ENCODE assay signal across 1 cellular context in genomic region chr2:156466739-156467405, GRCh38.
TF ChIP-seq lines count a peak whose summit lies in the region.

No MANE protein-coding gene starts in this region.

TF ChIP-seq in HepG2, 621 proteins besides CTCF, POLR2A, EP300 and RAD21 (continued from another document):
- TF ChIP-seq, protein P1, sequence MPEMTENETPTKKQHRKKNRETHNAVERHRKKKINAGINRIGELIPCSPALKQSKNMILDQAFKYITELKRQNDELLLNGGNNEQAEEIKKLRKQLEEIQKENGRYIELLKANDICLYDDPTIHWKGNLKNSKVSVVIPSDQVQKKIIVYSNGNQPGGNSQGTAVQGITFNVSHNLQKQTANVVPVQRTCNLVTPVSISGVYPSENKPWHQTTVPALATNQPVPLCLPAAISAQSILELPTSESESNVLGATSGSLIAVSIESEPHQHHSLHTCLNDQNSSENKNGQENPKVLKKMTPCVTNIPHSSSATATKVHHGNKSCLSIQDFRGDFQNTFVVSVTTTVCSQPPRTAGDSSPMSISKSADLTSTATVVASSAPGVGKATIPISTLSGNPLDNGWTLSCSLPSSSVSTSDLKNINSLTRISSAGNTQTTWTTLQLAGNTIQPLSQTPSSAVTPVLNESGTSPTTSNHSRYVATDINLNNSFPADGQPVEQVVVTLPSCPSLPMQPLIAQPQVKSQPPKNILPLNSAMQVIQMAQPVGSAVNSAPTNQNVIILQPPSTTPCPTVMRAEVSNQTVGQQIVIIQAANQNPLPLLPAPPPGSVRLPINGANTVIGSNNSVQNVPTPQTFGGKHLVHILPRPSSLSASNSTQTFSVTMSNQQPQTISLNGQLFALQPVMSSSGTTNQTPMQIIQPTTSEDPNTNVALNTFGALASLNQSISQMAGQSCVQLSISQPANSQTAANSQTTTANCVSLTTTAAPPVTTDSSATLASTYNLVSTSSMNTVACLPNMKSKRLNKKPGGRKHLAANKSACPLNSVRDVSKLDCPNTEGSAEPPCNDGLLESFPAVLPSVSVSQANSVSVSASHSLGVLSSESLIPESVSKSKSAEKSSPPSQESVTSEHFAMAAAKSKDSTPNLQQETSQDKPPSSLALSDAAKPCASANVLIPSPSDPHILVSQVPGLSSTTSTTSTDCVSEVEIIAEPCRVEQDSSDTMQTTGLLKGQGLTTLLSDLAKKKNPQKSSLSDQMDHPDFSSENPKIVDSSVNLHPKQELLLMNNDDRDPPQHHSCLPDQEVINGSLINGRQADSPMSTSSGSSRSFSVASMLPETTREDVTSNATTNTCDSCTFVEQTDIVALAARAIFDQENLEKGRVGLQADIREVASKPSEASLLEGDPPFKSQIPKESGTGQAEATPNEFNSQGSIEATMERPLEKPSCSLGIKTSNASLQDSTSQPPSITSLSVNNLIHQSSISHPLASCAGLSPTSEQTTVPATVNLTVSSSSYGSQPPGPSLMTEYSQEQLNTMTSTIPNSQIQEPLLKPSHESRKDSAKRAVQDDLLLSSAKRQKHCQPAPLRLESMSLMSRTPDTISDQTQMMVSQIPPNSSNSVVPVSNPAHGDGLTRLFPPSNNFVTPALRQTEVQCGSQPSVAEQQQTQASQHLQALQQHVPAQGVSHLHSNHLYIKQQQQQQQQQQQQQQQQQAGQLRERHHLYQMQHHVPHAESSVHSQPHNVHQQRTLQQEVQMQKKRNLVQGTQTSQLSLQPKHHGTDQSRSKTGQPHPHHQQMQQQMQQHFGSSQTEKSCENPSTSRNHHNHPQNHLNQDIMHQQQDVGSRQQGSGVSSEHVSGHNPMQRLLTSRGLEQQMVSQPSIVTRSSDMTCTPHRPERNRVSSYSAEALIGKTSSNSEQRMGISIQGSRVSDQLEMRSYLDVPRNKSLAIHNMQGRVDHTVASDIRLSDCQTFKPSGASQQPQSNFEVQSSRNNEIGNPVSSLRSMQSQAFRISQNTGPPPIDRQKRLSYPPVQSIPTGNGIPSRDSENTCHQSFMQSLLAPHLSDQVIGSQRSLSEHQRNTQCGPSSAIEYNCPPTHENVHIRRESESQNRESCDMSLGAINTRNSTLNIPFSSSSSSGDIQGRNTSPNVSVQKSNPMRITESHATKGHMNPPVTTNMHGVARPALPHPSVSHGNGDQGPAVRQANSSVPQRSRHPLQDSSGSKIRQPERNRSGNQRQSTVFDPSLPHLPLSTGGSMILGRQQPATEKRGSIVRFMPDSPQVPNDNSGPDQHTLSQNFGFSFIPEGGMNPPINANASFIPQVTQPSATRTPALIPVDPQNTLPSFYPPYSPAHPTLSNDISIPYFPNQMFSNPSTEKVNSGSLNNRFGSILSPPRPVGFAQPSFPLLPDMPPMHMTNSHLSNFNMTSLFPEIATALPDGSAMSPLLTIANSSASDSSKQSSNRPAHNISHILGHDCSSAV (CRISPR knock-in tag; IDR thresholded peaks at IDR 0.05; ENCODE audit: borderline replicate concordance) = no peak
- no peak for TF ChIP-seq ZNF7 (CRISPR knock-in tag; IDR thresholded peaks at IDR 0.05)
- TF ChIP-seq ZFP82 (CRISPR knock-in tag; IDR thresholded peaks at IDR 0.05; ENCODE audit: borderline replicate concordance) = no peak
- no peak for TF ChIP-seq RBAK (CRISPR knock-in tag; IDR thresholded peaks at IDR 0.05)
- TF ChIP-seq MAFK (conservative IDR thresholded peaks at IDR 0.05 in 1 of 2, IDR thresholded peaks at IDR 0.05 in 1 of 2; ENCODE audit: low read length in 2 of 2) = no peak
- no peak for TF ChIP-seq ZNF367 (CRISPR knock-in tag; IDR thresholded peaks at IDR 0.05; ENCODE audit: borderline replicate concordance)
- TF ChIP-seq ZNF629 (CRISPR knock-in tag; conservative IDR thresholded peaks at IDR 0.05) = no peak
- no peak for TF ChIP-seq ZHX2 (IDR thresholded peaks at IDR 0.05; ENCODE audit: low read depth)
- TF ChIP-seq ZHX2 (CRISPR knock-in tag; IDR thresholded peaks at IDR 0.05; ENCODE audit: borderline replicate concordance) = no peak
